Comparison of ENCODE assay signal across 1 cellular context in the genomic region with DNA sequence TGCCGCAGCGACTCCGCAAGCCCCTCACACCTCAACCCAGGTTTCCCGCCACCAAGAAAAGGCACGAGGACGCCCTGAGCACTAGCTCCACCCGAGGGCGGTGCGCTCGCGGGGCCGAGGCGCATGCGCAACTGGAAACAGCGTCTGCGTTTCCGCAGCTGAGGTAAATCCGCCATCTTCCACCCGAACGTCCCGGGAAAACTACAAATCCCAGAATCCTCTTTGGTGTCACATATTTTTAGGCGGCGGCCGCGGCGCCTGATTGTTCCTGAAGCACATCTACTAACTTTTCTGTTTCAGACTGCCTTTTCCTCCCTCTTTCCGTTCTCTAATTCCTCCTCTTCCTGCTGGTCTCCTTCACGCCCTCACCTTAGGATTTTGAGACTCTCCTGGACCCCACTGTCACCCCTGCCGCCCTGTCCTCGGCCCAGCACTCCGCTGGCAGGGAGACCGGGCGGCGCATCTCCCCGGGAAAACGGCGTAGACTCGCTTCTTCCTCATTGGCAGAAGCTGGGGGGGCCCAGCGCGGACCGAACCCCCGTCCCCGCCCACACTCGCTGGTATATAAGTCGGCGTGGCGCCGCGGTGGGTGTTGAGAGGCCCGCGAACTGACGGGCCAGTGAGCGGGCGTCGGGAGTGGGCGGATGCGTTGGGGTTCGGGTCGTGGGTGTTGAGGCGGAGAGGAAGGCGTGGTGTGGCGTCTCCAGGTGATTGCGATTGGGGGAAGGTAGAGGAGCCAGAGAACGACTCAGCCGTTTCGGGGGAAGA.
TF ChIP-seq lines count a peak whose summit lies in the region.

A gene with protein sequence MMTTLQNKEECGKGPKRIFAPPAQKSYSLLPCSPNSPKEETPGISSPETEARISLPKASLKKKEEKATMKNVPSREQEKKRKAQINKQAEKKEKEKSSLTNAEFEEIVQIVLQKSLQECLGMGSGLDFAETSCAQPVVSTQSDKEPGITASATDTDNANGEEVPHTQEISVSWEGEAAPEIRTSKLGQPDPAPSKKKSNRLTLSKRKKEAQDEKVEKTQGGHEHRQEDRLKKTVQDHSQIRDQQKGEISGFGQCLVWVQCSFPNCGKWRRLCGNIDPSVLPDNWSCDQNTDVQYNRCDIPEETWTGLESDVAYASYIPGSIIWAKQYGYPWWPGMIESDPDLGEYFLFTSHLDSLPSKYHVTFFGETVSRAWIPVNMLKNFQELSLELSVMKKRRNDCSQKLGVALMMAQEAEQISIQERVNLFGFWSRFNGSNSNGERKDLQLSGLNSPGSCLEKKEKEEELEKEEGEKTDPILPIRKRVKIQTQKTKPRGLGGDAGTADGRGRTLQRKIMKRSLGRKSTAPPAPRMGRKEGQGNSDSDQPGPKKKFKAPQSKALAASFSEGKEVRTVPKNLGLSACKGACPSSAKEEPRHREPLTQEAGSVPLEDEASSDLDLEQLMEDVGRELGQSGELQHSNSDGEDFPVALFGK (minus strand): TSS at position 505 of the 768 bp plus-strand sequence. CDS start 8,054 bp downstream, outside the sequence.

TF ChIP-seq in HepG2, 621 proteins besides CTCF, POLR2A, EP300 and RAD21 (continued from another document and continues in another):
- TF ChIP-seq, protein P1, sequence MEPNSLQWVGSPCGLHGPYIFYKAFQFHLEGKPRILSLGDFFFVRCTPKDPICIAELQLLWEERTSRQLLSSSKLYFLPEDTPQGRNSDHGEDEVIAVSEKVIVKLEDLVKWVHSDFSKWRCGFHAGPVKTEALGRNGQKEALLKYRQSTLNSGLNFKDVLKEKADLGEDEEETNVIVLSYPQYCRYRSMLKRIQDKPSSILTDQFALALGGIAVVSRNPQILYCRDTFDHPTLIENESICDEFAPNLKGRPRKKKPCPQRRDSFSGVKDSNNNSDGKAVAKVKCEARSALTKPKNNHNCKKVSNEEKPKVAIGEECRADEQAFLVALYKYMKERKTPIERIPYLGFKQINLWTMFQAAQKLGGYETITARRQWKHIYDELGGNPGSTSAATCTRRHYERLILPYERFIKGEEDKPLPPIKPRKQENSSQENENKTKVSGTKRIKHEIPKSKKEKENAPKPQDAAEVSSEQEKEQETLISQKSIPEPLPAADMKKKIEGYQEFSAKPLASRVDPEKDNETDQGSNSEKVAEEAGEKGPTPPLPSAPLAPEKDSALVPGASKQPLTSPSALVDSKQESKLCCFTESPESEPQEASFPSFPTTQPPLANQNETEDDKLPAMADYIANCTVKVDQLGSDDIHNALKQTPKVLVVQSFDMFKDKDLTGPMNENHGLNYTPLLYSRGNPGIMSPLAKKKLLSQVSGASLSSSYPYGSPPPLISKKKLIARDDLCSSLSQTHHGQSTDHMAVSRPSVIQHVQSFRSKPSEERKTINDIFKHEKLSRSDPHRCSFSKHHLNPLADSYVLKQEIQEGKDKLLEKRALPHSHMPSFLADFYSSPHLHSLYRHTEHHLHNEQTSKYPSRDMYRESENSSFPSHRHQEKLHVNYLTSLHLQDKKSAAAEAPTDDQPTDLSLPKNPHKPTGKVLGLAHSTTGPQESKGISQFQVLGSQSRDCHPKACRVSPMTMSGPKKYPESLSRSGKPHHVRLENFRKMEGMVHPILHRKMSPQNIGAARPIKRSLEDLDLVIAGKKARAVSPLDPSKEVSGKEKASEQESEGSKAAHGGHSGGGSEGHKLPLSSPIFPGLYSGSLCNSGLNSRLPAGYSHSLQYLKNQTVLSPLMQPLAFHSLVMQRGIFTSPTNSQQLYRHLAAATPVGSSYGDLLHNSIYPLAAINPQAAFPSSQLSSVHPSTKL (CRISPR knock-in tag; IDR thresholded peaks at IDR 0.05): peak; percentile 15; the same call in 1 of the 2 replicates
- TF ChIP-seq, protein P2, sequence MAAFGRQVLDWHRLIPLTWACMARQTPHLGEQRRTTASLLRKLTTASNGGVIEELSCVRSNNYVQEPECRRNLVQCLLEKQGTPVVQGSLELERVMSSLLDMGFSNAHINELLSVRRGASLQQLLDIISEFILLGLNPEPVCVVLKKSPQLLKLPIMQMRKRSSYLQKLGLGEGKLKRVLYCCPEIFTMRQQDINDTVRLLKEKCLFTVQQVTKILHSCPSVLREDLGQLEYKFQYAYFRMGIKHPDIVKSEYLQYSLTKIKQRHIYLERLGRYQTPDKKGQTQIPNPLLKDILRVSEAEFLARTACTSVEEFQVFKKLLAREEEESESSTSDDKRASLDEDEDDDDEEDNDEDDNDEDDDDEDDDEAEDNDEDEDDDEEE (CRISPR knock-in tag; IDR thresholded peaks at IDR 0.05): peak; percentile 88
- TF ChIP-seq, protein P3, sequence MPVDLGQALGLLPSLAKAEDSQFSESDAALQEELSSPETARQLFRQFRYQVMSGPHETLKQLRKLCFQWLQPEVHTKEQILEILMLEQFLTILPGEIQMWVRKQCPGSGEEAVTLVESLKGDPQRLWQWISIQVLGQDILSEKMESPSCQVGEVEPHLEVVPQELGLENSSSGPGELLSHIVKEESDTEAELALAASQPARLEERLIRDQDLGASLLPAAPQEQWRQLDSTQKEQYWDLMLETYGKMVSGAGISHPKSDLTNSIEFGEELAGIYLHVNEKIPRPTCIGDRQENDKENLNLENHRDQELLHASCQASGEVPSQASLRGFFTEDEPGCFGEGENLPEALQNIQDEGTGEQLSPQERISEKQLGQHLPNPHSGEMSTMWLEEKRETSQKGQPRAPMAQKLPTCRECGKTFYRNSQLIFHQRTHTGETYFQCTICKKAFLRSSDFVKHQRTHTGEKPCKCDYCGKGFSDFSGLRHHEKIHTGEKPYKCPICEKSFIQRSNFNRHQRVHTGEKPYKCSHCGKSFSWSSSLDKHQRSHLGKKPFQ (CRISPR knock-in tag; IDR thresholded peaks at IDR 0.05; ENCODE audit: insufficient replicate concordance): no peak
- TF ChIP-seq RCOR2 (CRISPR knock-in tag; IDR thresholded peaks at IDR 0.05): no peak
- TF ChIP-seq RORA (CRISPR knock-in tag; IDR thresholded peaks at IDR 0.05): no peak
- TF ChIP-seq, protein P4, sequence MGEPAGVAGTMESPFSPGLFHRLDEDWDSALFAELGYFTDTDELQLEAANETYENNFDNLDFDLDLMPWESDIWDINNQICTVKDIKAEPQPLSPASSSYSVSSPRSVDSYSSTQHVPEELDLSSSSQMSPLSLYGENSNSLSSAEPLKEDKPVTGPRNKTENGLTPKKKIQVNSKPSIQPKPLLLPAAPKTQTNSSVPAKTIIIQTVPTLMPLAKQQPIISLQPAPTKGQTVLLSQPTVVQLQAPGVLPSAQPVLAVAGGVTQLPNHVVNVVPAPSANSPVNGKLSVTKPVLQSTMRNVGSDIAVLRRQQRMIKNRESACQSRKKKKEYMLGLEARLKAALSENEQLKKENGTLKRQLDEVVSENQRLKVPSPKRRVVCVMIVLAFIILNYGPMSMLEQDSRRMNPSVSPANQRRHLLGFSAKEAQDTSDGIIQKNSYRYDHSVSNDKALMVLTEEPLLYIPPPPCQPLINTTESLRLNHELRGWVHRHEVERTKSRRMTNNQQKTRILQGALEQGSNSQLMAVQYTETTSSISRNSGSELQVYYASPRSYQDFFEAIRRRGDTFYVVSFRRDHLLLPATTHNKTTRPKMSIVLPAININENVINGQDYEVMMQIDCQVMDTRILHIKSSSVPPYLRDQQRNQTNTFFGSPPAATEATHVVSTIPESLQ (CRISPR knock-in tag; conservative IDR thresholded peaks at IDR 0.05): no peak; the same call in 1 of the 2 replicates
- peak; percentile 65 for TF ChIP-seq ONECUT2 (CRISPR knock-in tag; IDR thresholded peaks at IDR 0.05)
- TF ChIP-seq SMAD3 (CRISPR knock-in tag; IDR thresholded peaks at IDR 0.05): no peak; the same call in 1 of the 2 replicates
- no peak for TF ChIP-seq ZNF776 (CRISPR knock-in tag; IDR thresholded peaks at IDR 0.05)
- TF ChIP-seq, protein P5, sequence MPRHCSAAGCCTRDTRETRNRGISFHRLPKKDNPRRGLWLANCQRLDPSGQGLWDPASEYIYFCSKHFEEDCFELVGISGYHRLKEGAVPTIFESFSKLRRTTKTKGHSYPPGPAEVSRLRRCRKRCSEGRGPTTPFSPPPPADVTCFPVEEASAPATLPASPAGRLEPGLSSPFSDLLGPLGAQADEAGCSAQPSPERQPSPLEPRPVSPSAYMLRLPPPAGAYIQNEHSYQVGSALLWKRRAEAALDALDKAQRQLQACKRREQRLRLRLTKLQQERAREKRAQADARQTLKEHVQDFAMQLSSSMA (CRISPR knock-in tag; IDR thresholded peaks at IDR 0.05): peak; percentile 67
- TF ChIP-seq ZNF326 (CRISPR knock-in tag; IDR thresholded peaks at IDR 0.05; ENCODE audit: borderline replicate concordance): no peak
- TF ChIP-seq ZNF367 (CRISPR knock-in tag; IDR thresholded peaks at IDR 0.05; ENCODE audit: borderline replicate concordance): peak; percentile 91
- peak; percentile 69; the same call in 1 of the 2 replicates for TF ChIP-seq YEATS2 (CRISPR knock-in tag; IDR thresholded peaks at IDR 0.05; ENCODE audit: borderline replicate concordance)
- peak; percentile 6; the same call in 1 of the 2 replicates for TF ChIP-seq NCOR1 (IDR thresholded peaks at IDR 0.05; ENCODE audit: borderline replicate concordance, low read length)
- no peak for TF ChIP-seq CEBPG (CRISPR knock-in tag; IDR thresholded peaks at IDR 0.05)
- no peak for TF ChIP-seq SRY (CRISPR knock-in tag; IDR thresholded peaks at IDR 0.05)
- TF ChIP-seq GABPA (IDR thresholded peaks at IDR 0.05; ENCODE audit: low read depth, low read length): no peak
- TF ChIP-seq GABPA (CRISPR knock-in tag; IDR thresholded peaks at IDR 0.05; ENCODE audit: low read depth): peak; percentile 78
- TF ChIP-seq, protein P6, sequence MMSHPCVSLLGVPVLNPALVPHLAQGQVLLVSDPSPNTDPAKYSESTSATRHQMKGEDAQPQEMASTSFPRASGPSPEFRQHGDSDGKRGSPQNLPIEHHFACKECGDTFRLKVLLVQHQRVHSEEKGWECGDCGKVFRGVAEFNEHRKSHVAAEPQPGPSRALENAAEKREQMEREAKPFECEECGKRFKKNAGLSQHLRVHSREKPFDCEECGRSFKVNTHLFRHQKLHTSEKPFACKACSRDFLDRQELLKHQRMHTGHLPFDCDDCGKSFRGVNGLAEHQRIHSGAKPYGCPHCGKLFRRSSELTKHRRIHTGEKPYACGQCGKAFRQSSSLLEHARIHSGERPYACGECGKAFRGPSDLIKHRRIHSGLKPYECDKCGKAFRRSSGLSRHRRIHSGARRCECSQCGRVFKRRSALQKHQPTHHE (CRISPR knock-in tag; IDR thresholded peaks at IDR 0.05; ENCODE audit: borderline replicate concordance): no peak; the same call in 1 of the 2 replicates
- no peak for TF ChIP-seq NFRKB (IDR thresholded peaks at IDR 0.05)
- peak; percentile 27; the same call in 1 of the 2 replicates for TF ChIP-seq RXRA (CRISPR knock-in tag; IDR thresholded peaks at IDR 0.05)
- TF ChIP-seq HOXA7 (CRISPR knock-in tag; IDR thresholded peaks at IDR 0.05): no peak
- TF ChIP-seq ZNF614 (CRISPR knock-in tag; IDR thresholded peaks at IDR 0.05; ENCODE audit: borderline replicate concordance): peak; percentile 19; the same call in 1 of the 2 replicates
- TF ChIP-seq CENPX (CRISPR knock-in tag; IDR thresholded peaks at IDR 0.05): no peak
- TF ChIP-seq CREB1 (IDR thresholded peaks at IDR 0.05): peak; percentile 51
- peak; percentile 84 for TF ChIP-seq CREB1 (CRISPR knock-in tag; IDR thresholded peaks at IDR 0.05)
- TF ChIP-seq ZNF3 (CRISPR knock-in tag; IDR thresholded peaks at IDR 0.05): no peak
- TF ChIP-seq, protein P7, sequence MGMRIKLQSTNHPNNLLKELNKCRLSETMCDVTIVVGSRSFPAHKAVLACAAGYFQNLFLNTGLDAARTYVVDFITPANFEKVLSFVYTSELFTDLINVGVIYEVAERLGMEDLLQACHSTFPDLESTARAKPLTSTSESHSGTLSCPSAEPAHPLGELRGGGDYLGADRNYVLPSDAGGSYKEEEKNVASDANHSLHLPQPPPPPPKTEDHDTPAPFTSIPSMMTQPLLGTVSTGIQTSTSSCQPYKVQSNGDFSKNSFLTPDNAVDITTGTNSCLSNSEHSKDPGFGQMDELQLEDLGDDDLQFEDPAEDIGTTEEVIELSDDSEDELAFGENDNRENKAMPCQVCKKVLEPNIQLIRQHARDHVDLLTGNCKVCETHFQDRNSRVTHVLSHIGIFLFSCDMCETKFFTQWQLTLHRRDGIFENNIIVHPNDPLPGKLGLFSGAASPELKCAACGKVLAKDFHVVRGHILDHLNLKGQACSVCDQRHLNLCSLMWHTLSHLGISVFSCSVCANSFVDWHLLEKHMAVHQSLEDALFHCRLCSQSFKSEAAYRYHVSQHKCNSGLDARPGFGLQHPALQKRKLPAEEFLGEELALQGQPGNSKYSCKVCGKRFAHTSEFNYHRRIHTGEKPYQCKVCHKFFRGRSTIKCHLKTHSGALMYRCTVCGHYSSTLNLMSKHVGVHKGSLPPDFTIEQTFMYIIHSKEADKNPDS (CRISPR knock-in tag; IDR thresholded peaks at IDR 0.05): peak; percentile 46; the same call in 1 of the 2 replicates
- peak; percentile 36; the same call in 1 of the 2 replicates for TF ChIP-seq SP2 (CRISPR knock-in tag; IDR thresholded peaks at IDR 0.05)
- no peak; the same call in 2 of the 3 replicates for TF ChIP-seq MXI1 (IDR thresholded peaks at IDR 0.05; ENCODE audit: borderline replicate concordance, low read depth, low read length)
- TF ChIP-seq ZMYM3 (CRISPR knock-in tag; IDR thresholded peaks at IDR 0.05): 0 out of 2 replicates have a peak, but pooled peaks have one; percentile 22
- TF ChIP-seq, protein P8, sequence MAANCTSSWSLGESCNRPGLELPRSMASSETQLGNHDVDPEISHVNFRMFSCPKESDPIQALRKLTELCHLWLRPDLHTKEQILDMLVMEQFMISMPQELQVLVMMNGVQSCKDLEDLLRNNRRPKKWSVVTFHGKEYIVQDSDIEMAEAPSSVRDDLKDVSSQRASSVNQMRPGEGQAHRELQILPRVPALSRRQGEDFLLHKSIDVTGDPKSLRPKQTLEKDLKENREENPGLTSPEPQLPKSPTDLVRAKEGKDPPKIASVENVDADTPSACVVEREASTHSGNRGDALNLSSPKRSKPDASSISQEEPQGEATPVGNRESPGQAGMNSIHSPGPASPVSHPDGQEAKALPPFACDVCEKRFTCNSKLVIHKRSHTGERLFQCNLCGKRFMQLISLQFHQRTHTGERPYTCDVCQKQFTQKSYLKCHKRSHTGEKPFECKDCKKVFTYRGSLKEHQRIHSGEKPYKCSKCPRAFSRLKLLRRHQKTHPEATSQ (CRISPR knock-in tag; IDR thresholded peaks at IDR 0.05; ENCODE audit: borderline replicate concordance): peak; percentile 56; the same call in 1 of the 2 replicates
- TF ChIP-seq SMAD9 (CRISPR knock-in tag; IDR thresholded peaks at IDR 0.05): no peak; the same call in 1 of the 2 replicates
- peak; percentile 60; the same call in 1 of the 2 replicates for TF ChIP-seq NFATC3 (CRISPR knock-in tag; IDR thresholded peaks at IDR 0.05)
- TF ChIP-seq, protein P9, sequence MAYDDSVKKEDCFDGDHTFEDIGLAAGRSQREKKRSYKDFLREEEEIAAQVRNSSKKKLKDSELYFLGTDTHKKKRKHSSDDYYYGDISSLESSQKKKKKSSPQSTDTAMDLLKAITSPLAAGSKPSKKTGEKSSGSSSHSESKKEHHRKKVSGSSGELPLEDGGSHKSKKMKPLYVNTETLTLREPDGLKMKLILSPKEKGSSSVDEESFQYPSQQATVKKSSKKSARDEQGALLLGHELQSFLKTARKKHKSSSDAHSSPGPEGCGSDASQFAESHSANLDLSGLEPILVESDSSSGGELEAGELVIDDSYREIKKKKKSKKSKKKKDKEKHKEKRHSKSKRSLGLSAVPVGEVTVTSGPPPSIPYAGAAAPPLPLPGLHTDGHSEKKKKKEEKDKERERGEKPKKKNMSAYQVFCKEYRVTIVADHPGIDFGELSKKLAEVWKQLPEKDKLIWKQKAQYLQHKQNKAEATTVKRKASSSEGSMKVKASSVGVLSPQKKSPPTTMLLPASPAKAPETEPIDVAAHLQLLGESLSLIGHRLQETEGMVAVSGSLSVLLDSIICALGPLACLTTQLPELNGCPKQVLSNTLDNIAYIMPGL (CRISPR knock-in tag; IDR thresholded peaks at IDR 0.05; ENCODE audit: borderline replicate concordance in 1 of 2, low read depth in 1 of 2): peak in 1 of 2 experiments; percentile 51; a peak in 3 of 4 replicates
